Comparison of ENCODE assay signal across 27 cellular contexts in the genomic region with DNA sequence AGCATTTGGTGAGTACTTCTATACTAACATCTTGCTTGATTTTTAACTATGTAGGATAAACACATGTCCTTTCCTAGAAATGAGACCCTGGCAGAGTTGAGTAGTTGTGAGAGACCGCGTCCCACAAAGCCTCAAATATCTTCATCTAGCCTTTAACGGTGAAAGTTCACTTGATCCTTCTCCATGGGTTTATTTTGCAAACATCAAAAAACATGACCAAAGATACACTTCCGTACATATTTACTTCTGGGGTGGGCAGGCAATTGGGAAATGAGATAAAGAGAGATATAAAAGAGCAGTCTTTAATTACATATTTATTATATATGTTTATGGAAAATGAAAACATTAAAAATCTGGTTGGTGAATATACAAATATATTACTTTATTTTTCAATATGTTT. TPM values are rescaled to one million over a fixed set of nuclear protein-coding genes. Genes with fewer than 3 reads are reported as not detected.
DNase-seq lines count a peak whose midpoint lies in the region; ATAC-seq, FAIRE-seq and TF ChIP-seq lines count a peak whose summit lies in the region.
"Had no signal": no experiment of that assay in that cellular context is flagged by ENCODE, and none has a peak within 500 bp of the region (broad histone marks: within the 10 kb centered on the region; RNA-seq: fewer than 3 reads in every experiment).

No MANE protein-coding gene starts in this region.

- in situ Hi-C loops in HepG2 (cut with HindIII; ENCODE audit: extremely low pct_ligation_motif_present, low pct_unique_long_range_greater_than_20kb): no loop called here
- in situ Hi-C loops in K562 (cut with MboI): no loop called here

- CTCF ChIA-PET in HepG2 (lab: Yijun Ruan, JAX; ENCODE audit: low intra/inter-chr PET ratio, low total read pairs): no interaction called here
- CTCF ChIA-PET in K562 (lab: Yijun Ruan, JAX; ENCODE audit: low intra/inter-chr PET ratio): no interaction called here

- TF ChIP-seq CTCF in liver (IDR thresholded peaks at IDR 0.05; ENCODE audit: low read depth, low read length, missing input control) (no peak), HepG2 (CRISPR knock-in tag; IDR thresholded peaks at IDR 0.05) (no peak), K562 (IDR thresholded peaks at IDR 0.05 in 2 of 3, conservative IDR thresholded peaks at IDR 0.05 in 1 of 3; ENCODE audit: insufficient read depth in 2 of 3, low read depth in 1 of 3, low read length in 3 of 3) (no peak), right lobe of liver (IDR thresholded peaks at IDR 0.05) (no peak)

- 40% methylated on average over 4 of the region's 4 CpGs for WGBS in liver
- WGBS in HepG2 (ENCODE audit: low lambda C conversion rate): 4% methylated on average over 4 of the region's 4 CpGs
- 45% methylated on average over 4 of the region's 4 CpGs for WGBS in K562 (ENCODE audit: insufficient coverage, low coverage, missing lambda C conversion rate)
- whole genome bisulfite sequencing in right lobe of liver (ENCODE audit: insufficient coverage, low coverage, low lambda C conversion rate, missing lambda C conversion rate): 30% methylated on average over 4 of the region's 4 CpGs

- no peak overlapping the region for H3K27ac Mint-ChIP-seq in activated naive CD8-positive, alpha-beta T cell treated with anti-CD3 and anti-CD28 coated beads, Interleukin-2, amount 50 U/mL, for 24 hours
- H3K27ac Mint-ChIP-seq: CD14-positive monocyte had no signal

- H4K20me1 ChIP-seq in HepG2 (ENCODE audit: insufficient read depth, low read length) (no peaks in the 10 kb centered on the region), K562 (replicated peaks; ENCODE audit: control insufficient read depth, insufficient read depth, low read length) (no peaks in the 10 kb centered on the region)
- H4K20me1 ChIP-seq: BLaER1 treated with 17β-estradiol and CSF1 and Interleukin-3, amounts not matched to agents 10 nM and 100 nM had no signal

- H3K4me1 ChIP-seq in liver (ENCODE audit: control insufficient read depth in 4 of 4, insufficient read depth in 4 of 4, low read length in 3 of 4) (peaks cover 0 to 15% (median 8%) of the 10 kb centered on the region in 4 donors), HepG2 (ENCODE audit: insufficient read depth, low read length) (peaks cover 15% of the 10 kb centered on the region), K562 (replicated peaks in 1 of 2; ENCODE audit: control insufficient read depth in 2 of 2, insufficient read depth in 2 of 2, low read length in 2 of 2) (peaks cover 0 to 19% of the 10 kb centered on the region in 2 experiments; a peak in 2 of 5 replicates), right lobe of liver (peaks cover 0 to 14% (median 0%) of the 10 kb centered on the region in 4 donors)
- H3K4me1 ChIP-seq: BE2C had no signal

- DNase-seq in HepG2 (ENCODE audit: low spot score) (no peak), K562 (ENCODE audit: extremely low read depth in 1 of 4, low spot score in 3 of 4) (no peak), right lobe of liver (no peak), Right ventricle myocardium superior (no peak)
- DNase-seq in activated naive CD8-positive, alpha-beta T cell treated with anti-CD3 and anti-CD28 coated beads, Interleukin-2, amount 50 U/mL, for 24 hours: no peak
- DNase-seq: 8988T; ACHN; AML-193; BE2C; Calu3; CD4-positive, alpha-beta memory T cell; COR-L47; DMS53; DMS79 treated with DMSO at 0.1 percent for 48 hours; GF-D8; GM23248; H7; HCEC 1CT had no signal

- H2AFZ ChIP-seq in HepG2 (ENCODE audit: low read length): no peak overlapping the region
- H2AFZ ChIP-seq in K562 (ENCODE audit: low read depth, low read length): peak overlapping the region; percentile 78
- H2AFZ ChIP-seq: GM23248 had no signal

- FAIRE-seq in HepG2 (lab: Jason Lieb, UNC) (no peak), K562 (lab: Jason Lieb, UNC) (no peak)
- FAIRE-seq: A549, GM12891, H1 had no signal

- no peak for TF ChIP-seq EP300 in HepG2 (IDR thresholded peaks at IDR 0.05; ENCODE audit: low read depth in 2 of 2, low read length in 2 of 2)
- no peak for TF ChIP-seq EP300 in HepG2 (CRISPR knock-in tag; IDR thresholded peaks at IDR 0.05; ENCODE audit: borderline replicate concordance)
- TF ChIP-seq EP300 in K562 (IDR thresholded peaks at IDR 0.05; ENCODE audit: low read length): no peak

- H3K36me3 Mint-ChIP-seq in activated naive CD8-positive, alpha-beta T cell treated with anti-CD3 and anti-CD28 coated beads, Interleukin-2, amount 50 U/mL, for 24 hours (ENCODE audit: low read depth): no peaks in the 10 kb centered on the region
- H3K36me3 Mint-ChIP-seq: CD14-positive monocyte had no signal

- H3K4me1 Mint-ChIP-seq in activated naive CD8-positive, alpha-beta T cell treated with anti-CD3 and anti-CD28 coated beads, Interleukin-2, amount 50 U/mL, for 24 hours: peaks cover 14% of the 10 kb centered on the region

- intact Hi-C loops in HepG2 (cut with micrococcal nuclease; ENCODE audit: unreplicated experiment) (loop anchor here (5.0 kb wide), 1 partner anchor 33 kb away; no protein-coding TSS in a partner anchor), K562 (cut with micrococcal nuclease) (loop anchor here (5.0 kb wide), 2 partner anchors 43 to 68 kb away; no protein-coding TSS in a partner anchor), right lobe of liver (cut with DNase I) (no loop called here), Right ventricle myocardium superior (cut with DNase I) (no loop called here)

- H3K27ac ChIP-seq in liver (ENCODE audit: low read depth in 1 of 2, low read length in 2 of 2) (no peak overlapping the region), HepG2 (ENCODE audit: extremely low read length, insufficient read depth, low read length) (no peak overlapping the region), K562 (ENCODE audit: extremely low read depth, low read depth, low read length) (no peak overlapping the region), right lobe of liver (no peak overlapping the region)
- H3K27ac ChIP-seq: A549; BLaER1 treated with 17β-estradiol and CSF1 and Interleukin-3, amounts not matched to agents 10 nM and 100 nM; GM23248 had no signal

- BruUV-seq in HepG2 (replicated peaks; lab: Mats Ljungman, UMichigan): no TSS peak
- no TSS peak for BruUV-seq in K562 (replicated peaks; lab: Mats Ljungman, UMichigan)

- H3K9ac ChIP-seq in liver (ENCODE audit: low read depth in 1 of 2, low read length in 2 of 2) (no peak overlapping the region), HepG2 (ENCODE audit: insufficient read depth, low read depth, low read length) (no peak overlapping the region), K562 (ENCODE audit: insufficient read depth in 1 of 2, low read depth in 2 of 2, low read length in 2 of 2) (no peak overlapping the region)
- H3K9ac ChIP-seq: BLaER1 treated with 17β-estradiol and CSF1 and Interleukin-3, amounts not matched to agents 10 nM and 100 nM; GM23248 had no signal

- no peaks in the 10 kb centered on the region for H3K9me1 ChIP-seq in K562 (ENCODE audit: control insufficient read depth, insufficient read depth, low read length)

- H3K4me3 ChIP-seq in liver (ENCODE audit: low read depth in 1 of 3, low read length in 3 of 3): no peak overlapping the region
- H3K4me3 ChIP-seq in HepG2 (replicated peaks in 1 of 3; ENCODE audit: insufficient read depth in 1 of 3, low read depth in 2 of 3, low read length in 3 of 3): no peak overlapping the region
- H3K4me3 ChIP-seq in K562: no peak overlapping the region
- H3K4me3 ChIP-seq in right lobe of liver: no peak overlapping the region
- H3K4me3 ChIP-seq: A549; BLaER1 treated with 17β-estradiol and CSF1 and Interleukin-3, amounts not matched to agents 10 nM and 100 nM; GM23248 had no signal

- peak in 1 of 2 donors; percentile 15 for TF ChIP-seq RAD21 in liver (IDR thresholded peaks at IDR 0.05)
- no peak for TF ChIP-seq RAD21 in HepG2 (CRISPR knock-in tag; IDR thresholded peaks at IDR 0.05)
- TF ChIP-seq RAD21 in K562 (CRISPR knock-in tag; conservative IDR thresholded peaks at IDR 0.05 in 1 of 2, IDR thresholded peaks at IDR 0.05 in 1 of 2): no peak

- no peaks in the 10 kb centered on the region for H3K9me3 ChIP-seq in liver (ENCODE audit: control insufficient read depth in 4 of 4, low read length in 3 of 4)
- H3K9me3 ChIP-seq in HepG2 (ENCODE audit: low read length): no peaks in the 10 kb centered on the region
- H3K9me3 ChIP-seq in K562 (replicated peaks; ENCODE audit: control insufficient read depth, insufficient read depth, low read depth, low read length): no peaks in the 10 kb centered on the region
- H3K9me3 ChIP-seq in right lobe of liver: no peaks in the 10 kb centered on the region
- H3K9me3 ChIP-seq: A549; BE2C; BLaER1 treated with 17β-estradiol and CSF1 and Interleukin-3, amounts not matched to agents 10 nM and 100 nM had no signal

- H3K36me3 ChIP-seq in liver (ENCODE audit: control insufficient read depth in 4 of 4, insufficient read depth in 3 of 4, low read depth in 1 of 4, low read length in 3 of 4) (no peaks in the 10 kb centered on the region), HepG2 (replicated peaks in 1 of 2; ENCODE audit: control insufficient read depth in 1 of 2, insufficient read depth in 2 of 2, low read length in 2 of 2) (no peaks in the 10 kb centered on the region), K562 (ENCODE audit: control insufficient read depth, insufficient read depth, low read length) (no peaks in the 10 kb centered on the region), right lobe of liver (no peaks in the 10 kb centered on the region)
- H3K36me3 ChIP-seq: BE2C; BLaER1 treated with 17β-estradiol and CSF1 and Interleukin-3, amounts not matched to agents 10 nM and 100 nM had no signal

- POLR2A ChIA-PET in HepG2 (lab: Yijun Ruan, JAX): no interaction called here
- POLR2A ChIA-PET in K562 (lab: Yijun Ruan, JAX): no interaction called here

- no peak overlapping the region for H3K4me3 Mint-ChIP-seq in activated naive CD8-positive, alpha-beta T cell treated with anti-CD3 and anti-CD28 coated beads, Interleukin-2, amount 50 U/mL, for 24 hours
- H3K4me3 Mint-ChIP-seq: CD14-positive monocyte; CD4-positive, alpha-beta memory T cell had no signal

- no peak overlapping the region for H3K4me2 ChIP-seq in HepG2 (ENCODE audit: low read depth, low read length)
- no peak overlapping the region for H3K4me2 ChIP-seq in K562 (ENCODE audit: insufficient read depth, low read length)
- H3K4me2 ChIP-seq: A549; BLaER1 treated with 17β-estradiol and CSF1 and Interleukin-3, amounts not matched to agents 10 nM and 100 nM had no signal

- H3K79me2 ChIP-seq in HepG2 (ENCODE audit: insufficient read depth, low read length): no peaks in the 10 kb centered on the region
- no peaks in the 10 kb centered on the region for H3K79me2 ChIP-seq in K562 (ENCODE audit: control insufficient read depth, insufficient read depth, low read length)

- ATAC-seq in HepG2 (no peak), K562 (no peak), right lobe of liver (peak; percentile 5 to 56 (median 12)), Right ventricle myocardium superior (ENCODE audit: poor library complexity) (no peak), GM21423 (IDR thresholded peaks at IDR 0.05; ENCODE audit: unreplicated experiment) (no peak)
- no peak for ATAC-seq in activated naive CD8-positive, alpha-beta T cell treated with anti-CD3 and anti-CD28 coated beads, Interleukin-2, amount 50 U/mL, for 24 hours
- ATAC-seq: A549 had no signal

- H3K27me3 ChIP-seq in liver (ENCODE audit: control insufficient read depth in 4 of 4, insufficient read depth in 4 of 4, low read length in 3 of 4) (no peaks in the 10 kb centered on the region), HepG2 (ENCODE audit: control insufficient read depth in 1 of 2, insufficient read depth in 2 of 2, low read length in 2 of 2) (peaks cover 0 to 1% of the 10 kb centered on the region in 2 experiments; a peak in 3 of 5 replicates), K562 (ENCODE audit: control insufficient read depth in 2 of 2, insufficient read depth in 2 of 2, low read length in 2 of 2) (no peaks in the 10 kb centered on the region), right lobe of liver (no peaks in the 10 kb centered on the region)
- H3K27me3 ChIP-seq: BE2C; BLaER1 treated with 17β-estradiol and CSF1 and Interleukin-3, amounts not matched to agents 10 nM and 100 nM had no signal

- no peak for TF ChIP-seq POLR2A in HepG2 (IDR thresholded peaks at IDR 0.05; ENCODE audit: insufficient read depth in 1 of 2, low read depth in 2 of 2, low read length in 2 of 2)
- no peak for TF ChIP-seq POLR2A in K562 (conservative IDR thresholded peaks at IDR 0.05)
- no peak for TF ChIP-seq POLR2A in right lobe of liver (IDR thresholded peaks at IDR 0.05)

- H3K27me3 Mint-ChIP-seq in activated naive CD8-positive, alpha-beta T cell treated with anti-CD3 and anti-CD28 coated beads, Interleukin-2, amount 50 U/mL, for 24 hours: no peaks in the 10 kb centered on the region
- H3K27me3 Mint-ChIP-seq: CD4-positive, alpha-beta memory T cell had no signal

- H3K9me3 Mint-ChIP-seq in activated naive CD8-positive, alpha-beta T cell treated with anti-CD3 and anti-CD28 coated beads, Interleukin-2, amount 50 U/mL, for 24 hours: no peaks in the 10 kb centered on the region
- H3K9me3 Mint-ChIP-seq: CD14-positive monocyte had no signal

RNA-seq across cellular contexts. Expression of gene KAT2B, which starts 5.2 kb away (rescaled TPM):
- total RNA-seq in liver: 10 to 100 TPM; 20.6 to 58.5 TPM
- polyA plus RNA-seq in liver: 10 to 100 TPM in 1 of 2 donors, 1 to 10 TPM in 1; 7.5 to 12.0 TPM
- 0.97 and 1.00 TPM in 2 replicates for total RNA-seq in HepG2 (2016; rRNA removed; fragmentation: Illumina TruSeq; extraction: Trizol)
- 0.09 and 0.30 TPM in 2 replicates for total RNA-seq in HepG2 (2016; cell fraction: cytosol; rRNA removed; fragmentation: Illumina TruSeq; extraction: Trizol; ENCODE audit: low read depth)
- 1.5 and 2.1 TPM in 2 replicates for total RNA-seq in HepG2 (2016; cell fraction: insoluble cytoplasmic fraction; rRNA removed; fragmentation: Illumina TruSeq; extraction: Trizol)
- 0.76 and 1.1 TPM in 2 replicates for total RNA-seq in HepG2 (2016; cell fraction: membrane; rRNA removed; fragmentation: Illumina TruSeq; extraction: Trizol)
- 2.9 and 3.8 TPM in 2 replicates for total RNA-seq in HepG2 (2016; cell fraction: nucleus; rRNA removed; fragmentation: Illumina TruSeq; extraction: Trizol)
- polyA plus RNA-seq in HepG2 (2011; rRNA removed): 1.4 and 1.7 TPM in 2 replicates
- 0.52 and 0.92 TPM in 2 replicates for polyA plus RNA-seq in HepG2 (2011; cell fraction: cytosol; rRNA removed)
- polyA plus RNA-seq in HepG2 (2011; cell fraction: nucleus; rRNA removed): 1.9 and 2.4 TPM in 2 replicates
- polyA plus RNA-seq in HepG2 (2012): 1.3 and 1.7 TPM in 2 replicates
- 0.16 and 0.21 TPM in 2 replicates for polyA plus RNA-seq in HepG2 (2016; cell fraction: cytosol; fragmentation: Illumina TruSeq; extraction: Trizol; ENCODE audit: low read depth)
- 1.2 and 1.7 TPM in 2 replicates for polyA plus RNA-seq in HepG2 (2016; cell fraction: insoluble cytoplasmic fraction; fragmentation: Illumina TruSeq; extraction: Trizol; ENCODE audit: low read depth)
- 0.60 and 0.66 TPM in 2 replicates for polyA plus RNA-seq in HepG2 (2016; cell fraction: membrane; fragmentation: Illumina TruSeq; extraction: Trizol; ENCODE audit: low read depth)
- 2.6 and 3.1 TPM in 2 replicates for polyA plus RNA-seq in HepG2 (2016; cell fraction: nucleus; fragmentation: Illumina TruSeq; extraction: Trizol; ENCODE audit: insufficient read depth, low read depth)
- polyA minus RNA-seq in HepG2 (2011; rRNA and poly(A)+ RNA removed; ENCODE audit: low replicate concordance): 1.3 and 6.1 TPM in 2 replicates
- 1.7 and 2.0 TPM in 2 replicates for polyA minus RNA-seq in HepG2 (2011; cell fraction: cytosol; rRNA and poly(A)+ RNA removed)
- polyA minus RNA-seq in HepG2 (2011; cell fraction: nucleus; rRNA and poly(A)+ RNA removed): 3.2 and 4.8 TPM in 2 replicates
- total RNA-seq in K562 (2011; cell fraction: chromatin; rRNA removed; ENCODE audit: low replicate concordance): 17.0 and 36.6 TPM in 2 replicates
- total RNA-seq in K562 (2011; cell fraction: nucleolus; rRNA removed): 7.0 and 8.9 TPM in 2 replicates
- 18.3 and 30.8 TPM in 2 replicates for total RNA-seq in K562 (2011; cell fraction: nucleoplasm; rRNA removed)
- 9.6 and 10.4 TPM in 2 replicates for total RNA-seq in K562 (2014; rRNA removed)
- total RNA-seq in K562 (2014; rRNA removed; fragmentation: Illumina TruSeq; extraction: Trizol): 12.6 and 13.5 TPM in 2 replicates
- 11.6 and 12.2 TPM in 2 replicates for total RNA-seq in K562 (2015; rRNA removed; fragmentation: Illumina TruSeq; extraction: Trizol)
- total RNA-seq in K562 (2021): 12.6 and 13.2 TPM in 2 replicates
- polyA plus RNA-seq in K562 (2011; rRNA removed): 8.9 and 11.3 TPM in 2 replicates
- 2.3 and 4.7 TPM in 2 replicates for polyA plus RNA-seq in K562 (2011; cell fraction: cytosol; rRNA removed)
- 13.5 and 13.7 TPM in 2 replicates for polyA plus RNA-seq in K562 (2011; cell fraction: nucleus; rRNA removed)
- 7.3 and 18.2 TPM in 2 replicates for polyA plus RNA-seq in K562 (2012)
- polyA plus RNA-seq in K562 (2014; fragmentation: Illumina TruSeq; extraction: Trizol): 11.0 and 14.9 TPM in 2 replicates
- polyA plus RNA-seq in K562 (2014; fragmentation: Nextera tagmentation; extraction: Ambion mirVana): 1 to 10 TPM; 3.3 to 3.5 TPM
- 10.9 and 13.2 TPM in 2 replicates for polyA plus RNA-seq in K562 (2014; rRNA removed)
- polyA minus RNA-seq in K562 (2011; rRNA and poly(A)+ RNA removed): 11.3 and 12.9 TPM in 2 replicates
- 6.2 and 7.0 TPM in 2 replicates for polyA minus RNA-seq in K562 (2011; cell fraction: cytosol; rRNA and poly(A)+ RNA removed)
- polyA minus RNA-seq in K562 (2011; cell fraction: nucleus; rRNA and poly(A)+ RNA removed): 8.2 and 13.6 TPM in 2 replicates
- 10 to 100 TPM; 25.6 to 35.7 (median 30.3) TPM for total RNA-seq in right lobe of liver
- 117 TPM for total RNA-seq in Right ventricle myocardium superior

RNA-seq across cellular contexts. Expression of gene PP2D1, which starts 23.0 kb away (rescaled TPM):
- total RNA-seq in liver (not detected), HepG2 (2016; rRNA removed; fragmentation: Illumina TruSeq; extraction: Trizol) (not detected in 2 replicates), K562 (2014; rRNA removed) (not detected in 2 replicates), K562 (2014; rRNA removed; fragmentation: Illumina TruSeq; extraction: Trizol) (not detected in 2 replicates), K562 (2015; rRNA removed; fragmentation: Illumina TruSeq; extraction: Trizol) (not detected in 2 replicates), K562 (2021) (not detected in 2 replicates), right lobe of liver (not detected), Right ventricle myocardium superior (not detected)
- polyA plus RNA-seq in liver (under 1 TPM in 1 of 2 donors, not detected in 1; 0.31 TPM), HepG2 (2011; rRNA removed) (not detected in 2 replicates), K562 (2011; rRNA removed) (not detected in 2 replicates), K562 (2014; fragmentation: Illumina TruSeq; extraction: Trizol) (not detected in 2 replicates), K562 (2014; fragmentation: Nextera tagmentation; extraction: Ambion mirVana) (under 1 TPM; 0.07 to 0.10 TPM), K562 (2014; rRNA removed) (not detected in 2 replicates)
- not detected in 2 replicates for total RNA-seq in HepG2 (2016; cell fraction: cytosol; rRNA removed; fragmentation: Illumina TruSeq; extraction: Trizol; ENCODE audit: low read depth)
- not detected in 2 replicates for total RNA-seq in HepG2 (2016; cell fraction: insoluble cytoplasmic fraction; rRNA removed; fragmentation: Illumina TruSeq; extraction: Trizol)
- not detected in 2 replicates for total RNA-seq in HepG2 (2016; cell fraction: membrane; rRNA removed; fragmentation: Illumina TruSeq; extraction: Trizol)
- not detected in 2 replicates for total RNA-seq in HepG2 (2016; cell fraction: nucleus; rRNA removed; fragmentation: Illumina TruSeq; extraction: Trizol)
- polyA plus RNA-seq in HepG2 (2011; cell fraction: cytosol; rRNA removed): not detected in 2 replicates
- polyA plus RNA-seq in HepG2 (2011; cell fraction: nucleus; rRNA removed): not detected in 2 replicates
- 0.09 and 0.20 TPM in 2 replicates for polyA plus RNA-seq in HepG2 (2012)
- polyA plus RNA-seq in HepG2 (2016; cell fraction: cytosol; fragmentation: Illumina TruSeq; extraction: Trizol; ENCODE audit: low read depth): not detected in 2 replicates
- polyA plus RNA-seq in HepG2 (2016; cell fraction: insoluble cytoplasmic fraction; fragmentation: Illumina TruSeq; extraction: Trizol; ENCODE audit: low read depth): not detected in 2 replicates
- polyA plus RNA-seq in HepG2 (2016; cell fraction: membrane; fragmentation: Illumina TruSeq; extraction: Trizol; ENCODE audit: low read depth): not detected in 2 replicates
- not detected in 2 replicates for polyA plus RNA-seq in HepG2 (2016; cell fraction: nucleus; fragmentation: Illumina TruSeq; extraction: Trizol; ENCODE audit: insufficient read depth, low read depth)
- not detected in 2 replicates for polyA minus RNA-seq in HepG2 (2011; rRNA and poly(A)+ RNA removed; ENCODE audit: low replicate concordance)
- not detected in 2 replicates for polyA minus RNA-seq in HepG2 (2011; cell fraction: cytosol; rRNA and poly(A)+ RNA removed)
- polyA minus RNA-seq in HepG2 (2011; cell fraction: nucleus; rRNA and poly(A)+ RNA removed): not detected in 2 replicates
- total RNA-seq in K562 (2011; cell fraction: chromatin; rRNA removed; ENCODE audit: low replicate concordance): not detected in 2 replicates
- total RNA-seq in K562 (2011; cell fraction: nucleolus; rRNA removed): not detected in 2 replicates
- not detected in 2 replicates for total RNA-seq in K562 (2011; cell fraction: nucleoplasm; rRNA removed)
- not detected in 2 replicates for polyA plus RNA-seq in K562 (2011; cell fraction: cytosol; rRNA removed)
- not detected in 2 replicates for polyA plus RNA-seq in K562 (2011; cell fraction: nucleus; rRNA removed)
- 0.19 and 0.22 TPM in 2 replicates for polyA plus RNA-seq in K562 (2012)
- polyA minus RNA-seq in K562 (2011; rRNA and poly(A)+ RNA removed): not detected in 2 replicates
- polyA minus RNA-seq in K562 (2011; cell fraction: cytosol; rRNA and poly(A)+ RNA removed): not detected in 2 replicates
- polyA minus RNA-seq in K562 (2011; cell fraction: nucleus; rRNA and poly(A)+ RNA removed): not detected in 2 replicates
- total RNA-seq: Calu3; CD4-positive, alpha-beta memory T cell; Daoy; G401; GM23248; H1; H7 had no signal
- polyA plus RNA-seq: A549, H1 had no signal

Comparison
In these comparisons a context has a peak if more than half of its experiments do, and no peak if none do; other contexts are left out.
1. ATAC-seq: peak in right lobe of liver (4 of 4); none in HepG2 (single experiment), K562 (single experiment), Right ventricle myocardium superior (single experiment), activated naive CD8-positive, alpha-beta T cell treated with anti-CD3 and anti-CD28 coated beads, Interleukin-2, amount 50 U/mL, for 24 hours (single experiment) and GM21423 (single experiment).
2. intact Hi-C loops: an anchor here in HepG2 (5.0 kb wide) and K562 (5.0 kb wide); none called in right lobe of liver and Right ventricle myocardium superior.